1 cellular context compared by ENCODE assay signal in the genomic region with DNA sequence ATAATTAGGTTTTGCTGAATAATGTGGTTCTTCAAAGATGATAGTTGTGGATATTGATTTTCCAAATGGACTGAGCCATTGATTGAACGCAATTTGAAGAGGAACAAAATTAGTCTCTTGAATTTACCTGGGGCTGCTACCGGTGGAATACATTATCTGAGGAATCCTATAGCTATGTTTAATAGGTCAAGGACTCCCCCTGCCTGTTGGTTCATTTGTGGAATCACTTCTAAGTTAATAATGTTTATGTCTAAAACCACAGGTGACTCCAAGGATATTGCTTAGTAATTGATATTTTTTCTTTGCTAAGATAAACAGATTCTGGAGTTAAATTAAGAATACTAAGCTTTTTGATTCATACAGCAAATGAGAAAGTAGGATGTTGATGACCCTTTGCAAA.
TF ChIP-seq lines count a peak whose summit lies in the region.

No MANE protein-coding gene starts in this region.

TF ChIP-seq in HCT116, 20 proteins besides CTCF, POLR2A, EP300 and RAD21 (continued from another document):
- TF ChIP-seq, protein P1, sequence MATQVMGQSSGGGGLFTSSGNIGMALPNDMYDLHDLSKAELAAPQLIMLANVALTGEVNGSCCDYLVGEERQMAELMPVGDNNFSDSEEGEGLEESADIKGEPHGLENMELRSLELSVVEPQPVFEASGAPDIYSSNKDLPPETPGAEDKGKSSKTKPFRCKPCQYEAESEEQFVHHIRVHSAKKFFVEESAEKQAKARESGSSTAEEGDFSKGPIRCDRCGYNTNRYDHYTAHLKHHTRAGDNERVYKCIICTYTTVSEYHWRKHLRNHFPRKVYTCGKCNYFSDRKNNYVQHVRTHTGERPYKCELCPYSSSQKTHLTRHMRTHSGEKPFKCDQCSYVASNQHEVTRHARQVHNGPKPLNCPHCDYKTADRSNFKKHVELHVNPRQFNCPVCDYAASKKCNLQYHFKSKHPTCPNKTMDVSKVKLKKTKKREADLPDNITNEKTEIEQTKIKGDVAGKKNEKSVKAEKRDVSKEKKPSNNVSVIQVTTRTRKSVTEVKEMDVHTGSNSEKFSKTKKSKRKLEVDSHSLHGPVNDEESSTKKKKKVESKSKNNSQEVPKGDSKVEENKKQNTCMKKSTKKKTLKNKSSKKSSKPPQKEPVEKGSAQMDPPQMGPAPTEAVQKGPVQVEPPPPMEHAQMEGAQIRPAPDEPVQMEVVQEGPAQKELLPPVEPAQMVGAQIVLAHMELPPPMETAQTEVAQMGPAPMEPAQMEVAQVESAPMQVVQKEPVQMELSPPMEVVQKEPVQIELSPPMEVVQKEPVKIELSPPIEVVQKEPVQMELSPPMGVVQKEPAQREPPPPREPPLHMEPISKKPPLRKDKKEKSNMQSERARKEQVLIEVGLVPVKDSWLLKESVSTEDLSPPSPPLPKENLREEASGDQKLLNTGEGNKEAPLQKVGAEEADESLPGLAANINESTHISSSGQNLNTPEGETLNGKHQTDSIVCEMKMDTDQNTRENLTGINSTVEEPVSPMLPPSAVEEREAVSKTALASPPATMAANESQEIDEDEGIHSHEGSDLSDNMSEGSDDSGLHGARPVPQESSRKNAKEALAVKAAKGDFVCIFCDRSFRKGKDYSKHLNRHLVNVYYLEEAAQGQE (IDR thresholded peaks at IDR 0.05; ENCODE audit: low read depth), result no peak
